Comparison of ENCODE assay signal across 24 cellular contexts in the genomic region with DNA sequence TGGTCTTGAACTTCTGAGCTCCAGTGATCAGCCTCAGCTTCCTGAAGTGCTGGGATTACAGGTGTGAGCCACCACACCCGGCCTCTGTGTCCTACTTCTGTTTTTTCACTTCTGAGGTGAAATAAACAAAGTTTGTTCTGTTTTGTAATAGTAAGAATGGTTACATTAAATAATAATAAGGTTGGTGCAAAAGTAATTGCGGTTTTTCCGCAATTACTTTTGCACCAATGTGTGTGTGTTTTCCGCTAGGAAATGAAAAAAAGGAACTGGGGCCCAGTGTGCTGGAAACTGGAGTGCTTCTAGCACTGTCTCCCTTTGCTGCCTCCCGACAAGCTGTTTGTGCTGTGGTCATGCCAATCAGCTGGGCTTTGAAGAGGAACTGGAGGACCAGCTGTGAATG.
"Had no signal": no experiment of that assay in that cellular context is flagged by ENCODE, and none has a peak within 500 bp of the region (broad histone marks: within the 10 kb centered on the region; RNA-seq: fewer than 3 reads in every experiment).

No MANE protein-coding gene starts in this region.

- H3K36me3 ChIP-seq: colonic mucosa, gastrocnemius medialis, heart left ventricle, left lung, neural progenitor cell, prostate gland, spleen, thoracic aorta, tibial nerve, upper lobe of right lung, uterus had no signal

- H3K9me3 ChIP-seq: colonic mucosa, gastrocnemius medialis, heart left ventricle, prostate gland, thoracic aorta, tibial nerve, upper lobe of right lung, uterus had no signal

- H3K79me2 ChIP-seq: hepatocyte had no signal

- H3K27me3 ChIP-seq: colonic mucosa, gastrocnemius medialis, heart left ventricle, hepatocyte, left lung, neural progenitor cell, spleen, tibial nerve, upper lobe of right lung, uterus had no signal

- H3K4me1 ChIP-seq: colonic mucosa, gastrocnemius medialis, heart left ventricle, left lung, neural progenitor cell, prostate gland, spleen, tibial nerve, upper lobe of right lung, uterus had no signal

- H3K27ac ChIP-seq: colonic mucosa, epithelial cell of prostate, gastrocnemius medialis, heart left ventricle, hepatocyte, left lung, neural progenitor cell, prostate gland, skin epidermis, spleen, thoracic aorta, tibial nerve, upper lobe of right lung, uterus had no signal

- ATAC-seq: esophagus mucosa; gastrocnemius medialis; heart left ventricle; left lung; naive thymus-derived CD4-positive, alpha-beta T cell; right cardiac atrium; stimulated activated memory B cell treated with anti-CD40 and anti-IgM and Interleukin-4, amounts not matched to agents 10 μg/mL and 1 μg/mL and 100 μg/mL, for 72 hours; upper lobe of right lung had no signal

- H2AFZ ChIP-seq: hepatocyte, neural progenitor cell had no signal

- H3K9ac ChIP-seq: neural progenitor cell had no signal

- H3K4me2 ChIP-seq: hepatocyte, neural progenitor cell had no signal

- DNase-seq: colonic mucosa; effector CD8-positive, alpha-beta T cell; endodermal cell; foreskin fibroblast; gastrocnemius medialis; heart left ventricle; left lung; mesenchymal stem cell; naive thymus-derived CD4-positive, alpha-beta T cell; right cardiac atrium; spleen; stimulated activated CD4-positive, alpha-beta T cell treated with anti-CD3 and anti-CD28 coated beads, Interleukin-4, amount 100 ng/mL, for 4 hours; upper lobe of right lung; uterus had no signal

- FAIRE-seq: kidney had no signal

- H3K4me3 ChIP-seq: colonic mucosa, gastrocnemius medialis, heart left ventricle, hepatocyte, left lung, neural progenitor cell, prostate gland, skin epidermis, spleen, thoracic aorta, tibial nerve, upper lobe of right lung, uterus had no signal
